In genomic region chr3:42747581-42747980, GRCh38 we compare ENCODE assay signal across 14 cellular contexts. TPM values are rescaled to one million over a fixed set of nuclear protein-coding genes. Genes with fewer than 3 reads are reported as not detected.
DNase-seq lines count a peak whose midpoint lies in the region; ATAC-seq and TF ChIP-seq lines count a peak whose summit lies in the region.
"Had no signal": no experiment of that assay in that cellular context is flagged by ENCODE, and none has a peak within 500 bp of the region (broad histone marks: within the 10 kb centered on the region; RNA-seq: fewer than 3 reads in every experiment).

No MANE protein-coding gene starts in this region.

- H3K27me3 ChIP-seq in body of pancreas (no peaks in the 10 kb centered on the region), muscle layer of colon (ENCODE audit: control insufficient read depth in 1 of 2, insufficient read depth in 2 of 2, low read length in 2 of 2) (no peaks in the 10 kb centered on the region), testis (no peaks in the 10 kb centered on the region)

- no peaks in the 10 kb centered on the region for H3K9me3 ChIP-seq in SK-N-MC (ENCODE audit: low read depth, low read length)
- H3K9me3 ChIP-seq in body of pancreas = no peaks in the 10 kb centered on the region
- H3K9me3 ChIP-seq in muscle layer of colon (ENCODE audit: low read length) = no peaks in the 10 kb centered on the region
- H3K9me3 ChIP-seq in testis = no peaks in the 10 kb centered on the region

- peaks cover 35% of the 10 kb centered on the region for H3K4me1 Mint-ChIP-seq in CD14-positive monocyte
- no peaks in the 10 kb centered on the region for H3K4me1 Mint-ChIP-seq in stimulated activated memory B cell treated with anti-CD40 and anti-IgM and Interleukin-4, amounts not matched to agents 10 μg/mL and 1 μg/mL and 100 μg/mL, for 72 hours

- no peak for ATAC-seq in body of pancreas
- ATAC-seq in stimulated activated memory B cell treated with anti-CD40 and anti-IgM and Interleukin-4, amounts not matched to agents 10 μg/mL and 1 μg/mL and 100 μg/mL, for 72 hours = no peak
- ATAC-seq: PC-3 had no signal

- H3K36me3 ChIP-seq in SK-N-MC (ENCODE audit: insufficient read depth, low read length) (no peaks in the 10 kb centered on the region), body of pancreas (replicated peaks in 1 of 2; ENCODE audit: insufficient read depth in 1 of 2, low read depth in 2 of 2) (no peaks in the 10 kb centered on the region), muscle layer of colon (ENCODE audit: insufficient read depth, low read length) (no peaks in the 10 kb centered on the region), testis (ENCODE audit: low read depth, missing control alignments) (no peaks in the 10 kb centered on the region)

- TF ChIP-seq POLR2A in body of pancreas (IDR thresholded peaks at IDR 0.05) = no peak
- TF ChIP-seq POLR2A in testis (IDR thresholded peaks at IDR 0.05) = no peak

- 69 to 75% methylated on average over 4 to 6 of the region's 6 CpGs for WGBS in body of pancreas, 2 donors
- WGBS in testis, 2 donors = 87 to 91% methylated on average over 6 of the region's 6 CpGs

- TF ChIP-seq CTCF in CD14-positive monocyte (IDR thresholded peaks at IDR 0.05) (no peak), body of pancreas (IDR thresholded peaks at IDR 0.05) (no peak), testis (IDR thresholded peaks at IDR 0.05) (no peak)

- H3K9ac ChIP-seq in SK-N-MC (ENCODE audit: insufficient read length) (no peak overlapping the region), muscle layer of colon (ENCODE audit: low read length) (no peak overlapping the region)

- peaks cover 0 to 2% (median 1%) of the 10 kb centered on the region in 3 donors for H3K27me3 Mint-ChIP-seq in CD14-positive monocyte (ENCODE audit: low read depth in 3 of 3)
- no peaks in the 10 kb centered on the region for H3K27me3 Mint-ChIP-seq in stimulated activated memory B cell treated with anti-CD40 and anti-IgM and Interleukin-4, amounts not matched to agents 10 μg/mL and 1 μg/mL and 100 μg/mL, for 72 hours
- H3K27me3 Mint-ChIP-seq: activated naive CD8-positive, alpha-beta T cell treated with anti-CD3 and anti-CD28 coated beads for 36 hours had no signal

- H3K4me3 ChIP-seq in SK-N-MC (0 out of 2 replicates have a peak overlapping the region, but pooled peaks have one; percentile 25), body of pancreas (no peak overlapping the region), muscle layer of colon (ENCODE audit: low read depth in 1 of 2, low read length in 2 of 2) (no peak overlapping the region), testis (no peak overlapping the region)

- intact Hi-C loops in CD14-positive monocyte (cut with micrococcal nuclease) (loop anchor here in 1 of 2 donors (10.0 kb wide), 1 partner anchor 253 kb away; no protein-coding TSS in a partner anchor), body of pancreas (cut with DNase I) (no loop called here), testis (cut with DNase I; ENCODE audit: low total_unique reads) (no loop called here)

- H3K4me1 ChIP-seq in body of pancreas = peaks cover 47% of the 10 kb centered on the region
- peaks cover 71% of the 10 kb centered on the region for H3K4me1 ChIP-seq in muscle layer of colon (ENCODE audit: insufficient read depth, low read length)
- H3K4me1 ChIP-seq in testis = peaks cover 7% of the 10 kb centered on the region

- no peaks in the 10 kb centered on the region for H3K9me3 Mint-ChIP-seq in CD14-positive monocyte
- no peaks in the 10 kb centered on the region for H3K9me3 Mint-ChIP-seq in stimulated activated memory B cell treated with anti-CD40 and anti-IgM and Interleukin-4, amounts not matched to agents 10 μg/mL and 1 μg/mL and 100 μg/mL, for 72 hours
- H3K9me3 Mint-ChIP-seq: activated naive CD8-positive, alpha-beta T cell treated with anti-CD3 and anti-CD28 coated beads for 36 hours had no signal

- H3K27ac ChIP-seq in SK-N-MC (peak overlapping the region; percentile 36; the same call in 1 of the 2 replicates), body of pancreas (peak overlapping the region in 3 of 4 donors; percentile 73 to 79 (median 75)), muscle layer of colon (ENCODE audit: low read depth, low read length) (peak overlapping the region; percentile 94), testis (no peak overlapping the region)
- H3K27ac ChIP-seq: HL-60 had no signal

- DNase-seq in CD14-positive monocyte (ENCODE audit: low spot score) (no peak), SK-N-MC (ENCODE audit: low read depth, low spot score) (peak; percentile 44), body of pancreas (no peak), DMS114 treated with DMSO at 0.1 percent for 48 hours (lab: John Stamatoyannopoulos, UW; ENCODE audit: unreplicated experiment) (no peak), testis (no peak), GF-D8 (lab: John Stamatoyannopoulos, UW) (no peak)
- DNase-seq: activated naive CD8-positive, alpha-beta T cell treated with anti-CD3 and anti-CD28 coated beads for 36 hours; effector CD8-positive, alpha-beta T cell; mesendoderm; PC-3 had no signal

- peaks cover 5 to 11% of the 10 kb centered on the region in 2 donors for H3K36me3 Mint-ChIP-seq in CD14-positive monocyte
- no peaks in the 10 kb centered on the region for H3K36me3 Mint-ChIP-seq in stimulated activated memory B cell treated with anti-CD40 and anti-IgM and Interleukin-4, amounts not matched to agents 10 μg/mL and 1 μg/mL and 100 μg/mL, for 72 hours
- H3K36me3 Mint-ChIP-seq: activated naive CD8-positive, alpha-beta T cell treated with anti-CD3 and anti-CD28 coated beads for 36 hours had no signal

- H3K27ac Mint-ChIP-seq in CD14-positive monocyte = peak overlapping the region in 5 of 7 donors; percentile 4 to 70 (median 44)
- no peak overlapping the region for H3K27ac Mint-ChIP-seq in stimulated activated memory B cell treated with anti-CD40 and anti-IgM and Interleukin-4, amounts not matched to agents 10 μg/mL and 1 μg/mL and 100 μg/mL, for 72 hours
- H3K27ac Mint-ChIP-seq: activated naive CD8-positive, alpha-beta T cell treated with anti-CD3 and anti-CD28 coated beads for 36 hours had no signal

- peak overlapping the region in 1 of 2 donors; percentile 47 for H3K4me3 Mint-ChIP-seq in CD14-positive monocyte
- H3K4me3 Mint-ChIP-seq in stimulated activated memory B cell treated with anti-CD40 and anti-IgM and Interleukin-4, amounts not matched to agents 10 μg/mL and 1 μg/mL and 100 μg/mL, for 72 hours = no peak overlapping the region
- H3K4me3 Mint-ChIP-seq: activated naive CD8-positive, alpha-beta T cell treated with anti-CD3 and anti-CD28 coated beads for 36 hours had no signal

RNA-seq across cellular contexts. Expression of gene CCDC13, which starts 25.5 kb away (rescaled TPM):
- 1 to 10 TPM in 1 of 2 donors, under 1 TPM in 1; 0.97 to 2.4 TPM for polyA plus RNA-seq in CD14-positive monocyte
- total RNA-seq in body of pancreas = 1 to 10 TPM; 3.9 to 6.3 TPM
- total RNA-seq in testis = 10 to 100 TPM in 1 of 2 donors, 1 to 10 TPM in 1; 6.5 to 12.5 TPM
- 23.0 TPM for polyA plus RNA-seq in testis (ENCODE audit: insufficient read depth, low read depth, low replicate concordance)

RNA-seq across cellular contexts. Expression of gene HHATL, which starts 45.0 kb away (rescaled TPM):
- not detected for polyA plus RNA-seq in CD14-positive monocyte
- under 1 TPM in 1 of 2 donors, not detected in 1; 0.26 TPM for total RNA-seq in body of pancreas
- 1 to 10 TPM; 6.4 to 7.2 TPM for total RNA-seq in testis
- polyA plus RNA-seq in testis (ENCODE audit: insufficient read depth, low read depth, low replicate concordance) = 6.1 TPM
- total RNA-seq: activated naive CD8-positive, alpha-beta T cell treated with anti-CD3 and anti-CD28 coated beads for 36 hours; PC-3; pulmonary artery endothelial cell had no signal

RNA-seq across cellular contexts. Expression of gene HIGD1A, which starts 56.7 kb away (rescaled TPM):
- polyA plus RNA-seq in CD14-positive monocyte (100 to 1,000 TPM; 104 to 115 TPM), testis (ENCODE audit: insufficient read depth, low read depth, low replicate concordance) (133 TPM)
- total RNA-seq in body of pancreas (10 to 100 TPM; 36.3 to 52.4 TPM), testis (100 to 1,000 TPM in 1 of 2 donors, 10 to 100 TPM in 1; 95.6 to 110 TPM)

Comparison
In these comparisons a context has a peak if more than half of its experiments do, and no peak if none do; other contexts are left out.
1. H3K27ac ChIP-seq: peak in SK-N-MC (single experiment), body of pancreas (3 of 4) and muscle layer of colon (single experiment); none in testis (0 of 2).
2. RNA of gene HHATL, which starts 45.0 kb away (total RNA-seq): 6.4 to 7.2 TPM in testis; 0.26 TPM in body of pancreas; every median in the first group is over 4 times any median in the second.